ENCODE assay signal across 17 cellular contexts in the genomic region with DNA sequence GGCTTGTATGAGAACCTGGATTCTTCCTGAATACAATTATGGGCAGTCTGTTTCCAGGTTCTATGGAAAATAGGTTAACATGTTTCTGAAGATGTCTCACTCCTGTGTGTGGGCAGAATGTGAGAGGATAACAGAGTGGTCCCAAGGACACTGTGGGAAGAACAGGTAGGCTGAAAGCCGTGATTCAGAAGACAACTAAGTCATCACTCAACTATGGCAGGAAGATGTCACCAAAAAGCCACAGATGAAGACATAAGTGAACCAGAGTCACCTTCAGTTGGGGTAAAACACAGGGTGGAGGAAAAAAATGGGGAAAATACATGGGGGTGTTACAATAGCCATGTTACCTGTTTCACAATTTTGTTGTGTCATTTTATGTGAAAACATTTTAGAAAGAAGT.
DNase-seq lines count a peak whose midpoint lies in the region; ATAC-seq, FAIRE-seq and TF ChIP-seq lines count a peak whose summit lies in the region.
"Had no signal": no experiment of that assay in that cellular context is flagged by ENCODE, and none has a peak within 500 bp of the region (broad histone marks: within the 10 kb centered on the region; RNA-seq: fewer than 3 reads in every experiment).

No MANE protein-coding gene starts in this region.

- TSS peak; percentile 7 for BruUV-seq in K562 (replicated peaks; lab: Mats Ljungman, UMichigan)

- no peak overlapping the region for H2AFZ ChIP-seq in K562 (ENCODE audit: low read depth, low read length)
- H2AFZ ChIP-seq: GM23338 had no signal

- TF ChIP-seq EP300 in K562 (IDR thresholded peaks at IDR 0.05; ENCODE audit: low read length), result no peak

- no peaks in the 10 kb centered on the region for H4K20me1 ChIP-seq in K562 (replicated peaks; ENCODE audit: control insufficient read depth, insufficient read depth, low read length)
- H4K20me1 ChIP-seq: BLaER1 treated with 17β-estradiol and CSF1 and Interleukin-3, amounts not matched to agents 10 nM and 100 nM had no signal

- no peaks in the 10 kb centered on the region for H3K9me3 Mint-ChIP-seq in activated CD4-positive, alpha-beta T cell treated with anti-CD3 and anti-CD28 coated beads for 36 hours (ENCODE audit: low read depth)
- no peaks in the 10 kb centered on the region for H3K9me3 Mint-ChIP-seq in activated CD4-positive, alpha-beta T cell treated with anti-CD3 and anti-CD28 coated beads, Interleukin-2, amount 10 ng/mL, durations not matched to agents 7 days and 5 days

- H3K9me1 ChIP-seq in K562 (ENCODE audit: control insufficient read depth, insufficient read depth, low read length), result no peaks in the 10 kb centered on the region

- peaks cover 7% of the 10 kb centered on the region for H3K36me3 Mint-ChIP-seq in activated CD4-positive, alpha-beta T cell treated with anti-CD3 and anti-CD28 coated beads for 36 hours (ENCODE audit: low read depth)
- peaks cover 7% of the 10 kb centered on the region for H3K36me3 Mint-ChIP-seq in activated CD4-positive, alpha-beta T cell treated with anti-CD3 and anti-CD28 coated beads, Interleukin-2, amount 10 ng/mL, durations not matched to agents 7 days and 5 days (ENCODE audit: low read depth)

- no peaks in the 10 kb centered on the region for H3K27me3 ChIP-seq in K562 (ENCODE audit: control insufficient read depth in 2 of 2, insufficient read depth in 2 of 2, low read length in 2 of 2)
- no peaks in the 10 kb centered on the region for H3K27me3 ChIP-seq in gastrocnemius medialis
- H3K27me3 ChIP-seq: BLaER1 treated with 17β-estradiol and CSF1 and Interleukin-3, amounts not matched to agents 10 nM and 100 nM; ovary had no signal

- TF ChIP-seq POLR2A in K562 (conservative IDR thresholded peaks at IDR 0.05) (no peak), H54 (IDR thresholded peaks at IDR 0.05; ENCODE audit: low read depth, low read length) (no peak), gastrocnemius medialis (IDR thresholded peaks at IDR 0.05) (no peak)

- H3K27ac ChIP-seq in K562 (ENCODE audit: extremely low read depth, low read depth, low read length) (no peak overlapping the region), gastrocnemius medialis (no peak overlapping the region)
- H3K27ac ChIP-seq: BLaER1 treated with 17β-estradiol and CSF1 and Interleukin-3, amounts not matched to agents 10 nM and 100 nM; ovary had no signal

- peak; percentile 22 for DNase-seq in activated CD4-positive, alpha-beta T cell treated with anti-CD3 and anti-CD28 coated beads for 36 hours
- DNase-seq in activated CD4-positive, alpha-beta T cell treated with anti-CD3 and anti-CD28 coated beads, Interleukin-2, amount 10 ng/mL, durations not matched to agents 7 days and 5 days, result no peak
- DNase-seq in GM19240 (ENCODE audit: insufficient read length, low spot score), result peak; percentile 19
- no peak for DNase-seq in K562 (ENCODE audit: extremely low read depth in 1 of 4, low spot score in 3 of 4)
- no peak for DNase-seq in H54 (ENCODE audit: insufficient read length, low spot score)
- DNase-seq in SKM-1 treated with dmso at 0.1 percent for 144 hours (lab: John Stamatoyannopoulos, UW; ENCODE audit: unreplicated experiment), result no peak
- no peak for DNase-seq in gastrocnemius medialis
- DNase-seq: 8988T; activated naive CD4-positive, alpha-beta T cell; DMS153; effector CD4-positive, alpha-beta T cell; hypothalamus; ovary; SHP77 had no signal

- H3K4me2 ChIP-seq in K562 (ENCODE audit: insufficient read depth, low read length), result no peak overlapping the region
- H3K4me2 ChIP-seq: BLaER1 treated with 17β-estradiol and CSF1 and Interleukin-3, amounts not matched to agents 10 nM and 100 nM; GM23338 had no signal

- no peak for TF ChIP-seq RAD21 in K562 (CRISPR knock-in tag; conservative IDR thresholded peaks at IDR 0.05 in 1 of 2, IDR thresholded peaks at IDR 0.05 in 1 of 2)

- H3K4me1 ChIP-seq in K562 (replicated peaks in 1 of 2; ENCODE audit: control insufficient read depth in 2 of 2, insufficient read depth in 2 of 2, low read length in 2 of 2), result peaks cover 11 to 26% of the 10 kb centered on the region in 2 experiments; a peak in 3 of 5 replicates
- no peaks in the 10 kb centered on the region for H3K4me1 ChIP-seq in gastrocnemius medialis

- TF ChIP-seq CTCF in K562 (IDR thresholded peaks at IDR 0.05 in 2 of 3, conservative IDR thresholded peaks at IDR 0.05 in 1 of 3; ENCODE audit: insufficient read depth in 2 of 3, low read depth in 1 of 3, low read length in 3 of 3), result no peak
- no peak for TF ChIP-seq CTCF in gastrocnemius medialis (IDR thresholded peaks at IDR 0.05 in 4 of 5, conservative IDR thresholded peaks at IDR 0.05 in 1 of 5)

- intact Hi-C loops in activated CD4-positive, alpha-beta T cell treated with anti-CD3 and anti-CD28 coated beads for 36 hours (cut with DNase I, micrococcal nuclease), result loop anchor here (1.0 to 5.0 kb wide), 6 partner anchors 73 to 553 kb away; partner anchors contain the start of genes RO60 (in 2 of the 2) and UCHL5 (in 2 of the 2)
- intact Hi-C loops in K562 (cut with micrococcal nuclease) (no loop called here), gastrocnemius medialis (cut with DNase I; ENCODE audit: low total_unique reads) (no loop called here)

- peak overlapping the region; percentile 76 for H3K27ac Mint-ChIP-seq in activated CD4-positive, alpha-beta T cell treated with anti-CD3 and anti-CD28 coated beads for 36 hours
- no peak overlapping the region for H3K27ac Mint-ChIP-seq in activated CD4-positive, alpha-beta T cell treated with anti-CD3 and anti-CD28 coated beads, Interleukin-2, amount 10 ng/mL, durations not matched to agents 7 days and 5 days

- in situ Hi-C loops in K562 (cut with MboI) (no loop called here), gastrocnemius medialis (cut with MboI; ENCODE audit: low sequenced_read_pairs in 4 of 4) (no loop called here)

- no peak overlapping the region for H3K9ac ChIP-seq in K562 (ENCODE audit: insufficient read depth in 1 of 2, low read depth in 2 of 2, low read length in 2 of 2)
- H3K9ac ChIP-seq: BLaER1 treated with 17β-estradiol and CSF1 and Interleukin-3, amounts not matched to agents 10 nM and 100 nM had no signal

- H3K9me3 ChIP-seq in K562 (replicated peaks; ENCODE audit: control insufficient read depth, insufficient read depth, low read depth, low read length) (no peaks in the 10 kb centered on the region), gastrocnemius medialis (no peaks in the 10 kb centered on the region)
- H3K9me3 ChIP-seq: ovary had no signal

- H3K27me3 Mint-ChIP-seq in activated CD4-positive, alpha-beta T cell treated with anti-CD3 and anti-CD28 coated beads for 36 hours, result no peaks in the 10 kb centered on the region
- H3K27me3 Mint-ChIP-seq in activated CD4-positive, alpha-beta T cell treated with anti-CD3 and anti-CD28 coated beads, Interleukin-2, amount 10 ng/mL, durations not matched to agents 7 days and 5 days, result no peaks in the 10 kb centered on the region

- POLR2A ChIA-PET in activated CD4-positive, alpha-beta T cell treated with anti-CD3 and anti-CD28 coated beads for 36 hours (lab: Charles Lee), result no interaction called here
- POLR2A ChIA-PET in activated CD4-positive, alpha-beta T cell treated with anti-CD3 and anti-CD28 coated beads, Interleukin-2, amount 10 ng/mL, durations not matched to agents 7 days and 5 days (lab: Charles Lee), result no interaction called here
- POLR2A ChIA-PET in K562 (lab: Yijun Ruan, JAX), result no interaction called here

- FAIRE-seq in K562 (lab: Jason Lieb, UNC), result no peak
- no peak for FAIRE-seq in H54 (lab: Jason Lieb, UNC)

- no peaks in the 10 kb centered on the region for H3K79me2 ChIP-seq in K562 (ENCODE audit: control insufficient read depth, insufficient read depth, low read length)

- ATAC-seq in activated CD4-positive, alpha-beta T cell treated with anti-CD3 and anti-CD28 coated beads for 36 hours, result peak; percentile 63
- ATAC-seq in HG02885 (IDR thresholded peaks at IDR 0.05; ENCODE audit: poor library complexity, unreplicated experiment) (peak; percentile 46), K562 (no peak), gastrocnemius medialis (no peak)

- peaks cover 39% of the 10 kb centered on the region for H3K4me1 Mint-ChIP-seq in activated CD4-positive, alpha-beta T cell treated with anti-CD3 and anti-CD28 coated beads for 36 hours
- peaks cover 19% of the 10 kb centered on the region for H3K4me1 Mint-ChIP-seq in activated CD4-positive, alpha-beta T cell treated with anti-CD3 and anti-CD28 coated beads, Interleukin-2, amount 10 ng/mL, durations not matched to agents 7 days and 5 days

- no peak overlapping the region for H3K4me3 Mint-ChIP-seq in activated CD4-positive, alpha-beta T cell treated with anti-CD3 and anti-CD28 coated beads for 36 hours
- no peak overlapping the region for H3K4me3 Mint-ChIP-seq in activated CD4-positive, alpha-beta T cell treated with anti-CD3 and anti-CD28 coated beads, Interleukin-2, amount 10 ng/mL, durations not matched to agents 7 days and 5 days
- H3K4me3 Mint-ChIP-seq: GM23338 had no signal

- 50% methylated on average over 1 of the region's 1 CpG for WGBS in K562 (ENCODE audit: insufficient coverage, low coverage, missing lambda C conversion rate)

- CTCF ChIA-PET in activated CD4-positive, alpha-beta T cell treated with anti-CD3 and anti-CD28 coated beads for 36 hours (lab: Charles Lee), result interaction anchor here (1.0 kb wide), 1 partner anchor 31 kb away, joined by 5 read pairs; no protein-coding TSS in a partner anchor
- CTCF ChIA-PET in activated CD4-positive, alpha-beta T cell treated with anti-CD3 and anti-CD28 coated beads, Interleukin-2, amount 10 ng/mL, durations not matched to agents 7 days and 5 days (lab: Charles Lee), result interaction anchor here (0.5 kb wide), 1 partner anchor 1954 kb away, joined by 5 read pairs; no protein-coding TSS in a partner anchor
- CTCF ChIA-PET in K562 (lab: Yijun Ruan, JAX; ENCODE audit: low intra/inter-chr PET ratio), result no interaction called here

- H3K36me3 ChIP-seq in K562 (ENCODE audit: control insufficient read depth, insufficient read depth, low read length) (peaks cover 12% of the 10 kb centered on the region), gastrocnemius medialis (peaks cover 0 to 13% of the 10 kb centered on the region in 2 donors)
- H3K36me3 ChIP-seq: ovary had no signal

- H3K4me3 ChIP-seq in K562 (no peak overlapping the region), gastrocnemius medialis (no peak overlapping the region)
- H3K4me3 ChIP-seq: BLaER1 treated with 17β-estradiol and CSF1 and Interleukin-3, amounts not matched to agents 10 nM and 100 nM; GM23338; ovary had no signal

TF ChIP-seq in K562, 482 proteins besides CTCF, POLR2A, EP300 and RAD21:
- TF ChIP-seq ZNF165 (CRISPR knock-in tag; IDR thresholded peaks at IDR 0.05; ENCODE audit: borderline replicate concordance) (no peak), CEBPB (tag; IDR thresholded peaks at IDR 0.05) (peak; percentile 14; the same call in 1 of the 2 replicates)

Comparison
In these comparisons a context has a peak if more than half of its experiments do, and no peak if none do; other contexts are left out.
1. DNase-seq: peak in activated CD4-positive, alpha-beta T cell treated with anti-CD3 and anti-CD28 coated beads for 36 hours (single experiment) and GM19240 (single experiment); none in activated CD4-positive, alpha-beta T cell treated with anti-CD3 and anti-CD28 coated beads, Interleukin-2, amount 10 ng/mL, durations not matched to agents 7 days and 5 days (single experiment), K562 (0 of 4), H54 (single experiment), SKM-1 treated with dmso at 0.1 percent for 144 hours (single experiment) and gastrocnemius medialis (0 of 2).
2. ATAC-seq: peak in activated CD4-positive, alpha-beta T cell treated with anti-CD3 and anti-CD28 coated beads for 36 hours (single experiment) and HG02885 (single experiment); none in K562 (single experiment) and gastrocnemius medialis (0 of 2).
3. intact Hi-C loops: an anchor here in activated CD4-positive, alpha-beta T cell treated with anti-CD3 and anti-CD28 coated beads for 36 hours (1.0 to 5.0 kb wide); none called in K562 and gastrocnemius medialis.